Comparison of ENCODE assay signal across 15 cellular contexts in the genomic region with DNA sequence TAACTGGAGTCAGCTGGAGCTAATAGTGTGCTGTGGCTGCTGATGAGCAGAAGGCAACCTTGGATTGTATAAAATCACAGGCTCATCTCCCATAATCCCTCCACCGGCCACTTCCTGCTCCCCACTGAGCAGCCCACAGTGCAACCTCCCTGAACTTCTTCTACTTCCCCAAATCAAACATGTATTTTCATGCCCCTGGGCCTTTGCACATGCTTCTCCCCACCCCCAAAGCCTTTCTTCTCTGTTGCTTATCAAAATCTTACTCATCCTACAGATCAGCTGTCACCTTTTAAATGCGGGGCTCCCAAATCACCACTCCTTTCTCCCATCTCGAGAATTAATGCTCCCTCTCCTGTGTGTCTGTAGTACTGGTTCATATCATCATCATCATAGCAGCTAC. TPM values are rescaled to one million over a fixed set of nuclear protein-coding genes. Genes with fewer than 3 reads are reported as not detected.
DNase-seq lines count a peak whose midpoint lies in the region; ATAC-seq and TF ChIP-seq lines count a peak whose summit lies in the region.
"Had no signal": no experiment of that assay in that cellular context is flagged by ENCODE, and none has a peak within 500 bp of the region (broad histone marks: within the 10 kb centered on the region; RNA-seq: fewer than 3 reads in every experiment).

No MANE protein-coding gene starts in this region.

- no peak overlapping the region for H3K4me3 ChIP-seq in gastroesophageal sphincter
- H3K4me3 ChIP-seq: heart left ventricle, transverse colon had no signal

- H3K4me1 ChIP-seq in gastroesophageal sphincter: no peaks in the 10 kb centered on the region
- H3K4me1 ChIP-seq: transverse colon had no signal

- H3K27me3 ChIP-seq in gastroesophageal sphincter: no peaks in the 10 kb centered on the region
- H3K27me3 ChIP-seq: heart left ventricle, transverse colon had no signal

- H3K27me3 Mint-ChIP-seq in activated T-helper 2 cell treated with anti-CD3 and anti-CD28 coated beads, Interferon-gamma antibody, Interleukin-2, Interleukin-4, amounts not matched to agents 10 μg/mL and 5 μg/mL and 100 μg/mL, durations not matched to agents 14 hours and 24 hours and 36 hours (ENCODE audit: low read depth): no peaks in the 10 kb centered on the region

- TF ChIP-seq POLR2A in gastroesophageal sphincter (IDR thresholded peaks at IDR 0.05): no peak

- H3K27ac ChIP-seq in gastroesophageal sphincter: no peak overlapping the region
- H3K27ac ChIP-seq: transverse colon had no signal

- peaks cover 70% of the 10 kb centered on the region for H3K4me1 Mint-ChIP-seq in activated T-helper 2 cell treated with anti-CD3 and anti-CD28 coated beads, Interferon-gamma antibody, Interleukin-2, Interleukin-4, amounts not matched to agents 10 μg/mL and 5 μg/mL and 100 μg/mL, durations not matched to agents 14 hours and 24 hours and 36 hours (ENCODE audit: low read depth)

- WGBS in gastroesophageal sphincter (ENCODE audit: low coverage in 1 of 2), 2 donors: 60 to 66% methylated on average over 3 of the region's 3 CpGs

- H3K9me3 Mint-ChIP-seq in activated T-helper 2 cell treated with anti-CD3 and anti-CD28 coated beads, Interferon-gamma antibody, Interleukin-2, Interleukin-4, amounts not matched to agents 10 μg/mL and 5 μg/mL and 100 μg/mL, durations not matched to agents 14 hours and 24 hours and 36 hours: peaks cover 4% of the 10 kb centered on the region

- H3K27ac Mint-ChIP-seq in activated T-helper 2 cell treated with anti-CD3 and anti-CD28 coated beads, Interferon-gamma antibody, Interleukin-2, Interleukin-4, amounts not matched to agents 10 μg/mL and 5 μg/mL and 100 μg/mL, durations not matched to agents 14 hours and 24 hours and 36 hours: peak overlapping the region; percentile 70

- H3K9me3 ChIP-seq in gastroesophageal sphincter: no peaks in the 10 kb centered on the region
- H3K9me3 ChIP-seq: heart left ventricle, transverse colon had no signal

- peak; percentile 60 for DNase-seq in activated effector memory CD4-positive, alpha-beta T cell treated with anti-CD3 and anti-CD28 coated beads, Interleukin-2, amount 50 U/mL, for 16 hours
- no peak for DNase-seq in activated effector memory CD4-positive, alpha-beta T cell treated with Interleukin-2 at 50 U/mL for 16 hours
- peak; percentile 74 for DNase-seq in MV-4-11 (lab: John Stamatoyannopoulos, UW)
- DNase-seq in activated T-helper 2 cell treated with anti-CD3 and anti-CD28 coated beads, Interferon-gamma antibody, Interleukin-2, Interleukin-4, amounts not matched to agents 10 μg/mL and 5 μg/mL and 100 μg/mL, durations not matched to agents 14 hours and 24 hours and 36 hours (ENCODE audit: low spot score): no peak
- DNase-seq in stimulated activated CD8-positive, alpha-beta memory T cell treated with anti-CD3 and anti-CD28 coated beads, Interleukin-4, amount 100 ng/mL, for 48 hours: peak; percentile 64
- no peak for DNase-seq in HCEC 1CT
- no peak for DNase-seq in NCI-H526 (lab: John Stamatoyannopoulos, UW)
- DNase-seq: anterior cingulate cortex, DMS153, heart left ventricle, NCI-H1092, NCI-H345, transverse colon had no signal

- peaks cover 79% of the 10 kb centered on the region for H3K36me3 Mint-ChIP-seq in activated T-helper 2 cell treated with anti-CD3 and anti-CD28 coated beads, Interferon-gamma antibody, Interleukin-2, Interleukin-4, amounts not matched to agents 10 μg/mL and 5 μg/mL and 100 μg/mL, durations not matched to agents 14 hours and 24 hours and 36 hours (ENCODE audit: low read depth)

- peak overlapping the region; percentile 0 for H3K4me3 Mint-ChIP-seq in activated T-helper 2 cell treated with anti-CD3 and anti-CD28 coated beads, Interferon-gamma antibody, Interleukin-2, Interleukin-4, amounts not matched to agents 10 μg/mL and 5 μg/mL and 100 μg/mL, durations not matched to agents 14 hours and 24 hours and 36 hours (ENCODE audit: low read depth)

- TF ChIP-seq EP300 in gastroesophageal sphincter (IDR thresholded peaks at IDR 0.05): no peak

- TF ChIP-seq CTCF in gastroesophageal sphincter (IDR thresholded peaks at IDR 0.05): no peak

- H3K36me3 ChIP-seq in gastroesophageal sphincter: no peaks in the 10 kb centered on the region
- H3K36me3 ChIP-seq: heart left ventricle, transverse colon had no signal

- intact Hi-C loops in activated T-helper 2 cell treated with anti-CD3 and anti-CD28 coated beads, Interferon-gamma antibody, Interleukin-2, Interleukin-4, amounts not matched to agents 10 μg/mL and 5 μg/mL and 100 μg/mL, durations not matched to agents 14 hours and 24 hours and 36 hours (cut with micrococcal nuclease): no loop called here

- no peak for ATAC-seq in gastroesophageal sphincter
- ATAC-seq: heart left ventricle, Panc1 had no signal

RNA-seq across cellular contexts. Expression of gene RHOH, which starts 35.8 kb away (rescaled TPM):
- 108 and 120 TPM in 2 replicates for total RNA-seq in activated T-helper 2 cell treated with anti-CD3 and anti-CD28 coated beads, Interferon-gamma antibody, Interleukin-2, Interleukin-4, amounts not matched to agents 10 μg/mL and 5 μg/mL and 100 μg/mL, durations not matched to agents 14 hours and 24 hours and 36 hours
- total RNA-seq in gastroesophageal sphincter: 1 to 10 TPM in 2 of 4 donors, under 1 TPM in 2; 0.42 to 4.4 (median 1.0) TPM

Comparison
In these comparisons a context has a peak if more than half of its experiments do, and no peak if none do; other contexts are left out.
1. DNase-seq: peak in activated effector memory CD4-positive, alpha-beta T cell treated with anti-CD3 and anti-CD28 coated beads, Interleukin-2, amount 50 U/mL, for 16 hours (single experiment), MV-4-11 (single experiment) and stimulated activated CD8-positive, alpha-beta memory T cell treated with anti-CD3 and anti-CD28 coated beads, Interleukin-4, amount 100 ng/mL, for 48 hours (single experiment); none in activated effector memory CD4-positive, alpha-beta T cell treated with Interleukin-2 at 50 U/mL for 16 hours (single experiment), activated T-helper 2 cell treated with anti-CD3 and anti-CD28 coated beads, Interferon-gamma antibody, Interleukin-2, Interleukin-4, amounts not matched to agents 10 μg/mL and 5 μg/mL and 100 μg/mL, durations not matched to agents 14 hours and 24 hours and 36 hours (single experiment), HCEC 1CT (single experiment) and NCI-H526 (0 of 2).
2. RNA of gene RHOH, which starts 35.8 kb away (total RNA-seq): 108 to 120 TPM in activated T-helper 2 cell treated with anti-CD3 and anti-CD28 coated beads, Interferon-gamma antibody, Interleukin-2, Interleukin-4, amounts not matched to agents 10 μg/mL and 5 μg/mL and 100 μg/mL, durations not matched to agents 14 hours and 24 hours and 36 hours; 0.42 to 4.4 TPM in gastroesophageal sphincter; every median in the first group is over 10 times any median in the second.